ENCODE assay signal across 12 cellular contexts in the genomic region with DNA sequence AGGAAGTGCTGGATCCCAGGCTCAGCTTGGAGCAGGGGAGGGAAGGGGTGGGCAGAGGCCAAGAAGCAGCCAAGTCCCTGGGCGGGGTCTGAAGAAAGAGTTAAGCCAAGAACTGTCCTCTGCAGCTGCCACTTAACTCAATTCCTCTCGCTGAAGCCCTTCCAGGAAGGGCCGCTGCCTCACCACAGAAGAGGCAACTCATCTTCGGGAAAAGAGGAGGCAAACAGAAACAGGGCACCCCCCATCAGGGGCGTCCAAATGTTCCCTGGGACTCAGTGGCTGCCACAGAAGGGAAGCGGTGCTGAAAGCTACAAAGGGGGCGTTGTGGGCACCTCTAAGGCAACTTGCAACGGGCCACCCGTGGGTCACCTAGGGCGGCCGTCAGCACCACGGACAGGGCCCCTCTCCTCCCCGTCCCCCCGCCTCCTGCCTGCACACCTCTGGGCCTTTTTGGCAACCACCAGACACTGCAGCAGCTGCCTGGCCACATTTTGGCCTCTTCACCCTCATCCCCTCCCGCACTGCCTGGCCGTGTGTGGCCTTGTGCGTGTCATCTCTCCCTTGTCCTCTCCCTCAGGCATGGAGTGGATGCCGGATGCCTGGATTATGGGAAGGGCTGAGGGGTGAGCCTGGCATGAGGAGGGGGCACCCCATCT. TPM values are rescaled to one million over a fixed set of nuclear protein-coding genes. Genes with fewer than 3 reads are reported as not detected.
DNase-seq lines count a peak whose midpoint lies in the region; ATAC-seq and TF ChIP-seq lines count a peak whose summit lies in the region.
"Had no signal": no experiment of that assay in that cellular context is flagged by ENCODE, and none has a peak within 500 bp of the region (broad histone marks: within the 10 kb centered on the region; RNA-seq: fewer than 3 reads in every experiment).

No MANE protein-coding gene starts in this region.

- H3K27me3 ChIP-seq in endodermal cell (ENCODE audit: control insufficient read depth, insufficient read depth, low read length, poor library complexity, severe bottlenecking), result peaks cover 21% of the 10 kb centered on the region

- H3K9me3 ChIP-seq in endodermal cell (ENCODE audit: control insufficient read depth, low read length), result no peaks in the 10 kb centered on the region
- H3K9me3 ChIP-seq: suprapubic skin had no signal

- peaks cover 13% of the 10 kb centered on the region for H3K4me1 Mint-ChIP-seq in activated T-cell treated with anti-CD3 and anti-CD28 coated beads, Interleukin-2, amount 50 U/mL, for 72 hours (ENCODE audit: low read depth)
- peaks cover 10% of the 10 kb centered on the region for H3K4me1 Mint-ChIP-seq in activated T-cell treated with anti-CD3 and anti-CD28 coated beads, Interleukin-2, amount 50 U/mL, for 4 hours (ENCODE audit: low read depth)
- H3K4me1 Mint-ChIP-seq in endodermal cell, result peaks cover 2% of the 10 kb centered on the region
- H3K4me1 Mint-ChIP-seq in progenitor cell of endocrine pancreas (ENCODE audit: low read depth), result no peaks in the 10 kb centered on the region

- H3K4me1 ChIP-seq in endodermal cell (ENCODE audit: control insufficient read depth, insufficient read depth, low read length), result no peaks in the 10 kb centered on the region

- DNase-seq in activated T-cell treated with anti-CD3 and anti-CD28 coated beads, Interleukin-2, amount 50 U/mL, for 72 hours, result peak; percentile 41
- DNase-seq in activated T-cell treated with anti-CD3 and anti-CD28 coated beads, Interleukin-2, amount 50 U/mL, for 4 hours, result no peak
- DNase-seq in NAMALWA (ENCODE audit: low spot score) (peak; percentile 56), endodermal cell (peak; percentile 91), progenitor cell of endocrine pancreas (ENCODE audit: low spot score, unreplicated experiment) (peak; percentile 64), SIG-M5 treated with dmso at 0.1 percent for 504 hours (lab: John Stamatoyannopoulos, UW; ENCODE audit: unreplicated experiment) (no peak), T-helper 9 cell (no peak)
- DNase-seq: activated effector memory CD4-positive, alpha-beta T cell treated with anti-CD3 and anti-CD28 coated beads, Interleukin-2, amount 50 U/mL, for 16 hours; effector memory CD4-positive, alpha-beta T cell had no signal

- TF ChIP-seq CTCF in endodermal cell (conservative IDR thresholded peaks at IDR 0.05) (no peak), progenitor cell of endocrine pancreas (IDR thresholded peaks at IDR 0.05; ENCODE audit: unreplicated experiment) (no peak)

- no peaks in the 10 kb centered on the region for H3K36me3 ChIP-seq in endodermal cell (ENCODE audit: control insufficient read depth, insufficient read depth, low read length)
- H3K36me3 ChIP-seq: suprapubic skin had no signal

- no peak overlapping the region for H3K27ac ChIP-seq in endodermal cell (ENCODE audit: low read depth, low read length)
- H3K27ac ChIP-seq: suprapubic skin had no signal

- 37 to 38% methylated on average over 9 to 18 of the region's 18 CpGs for WGBS in endodermal cell (ENCODE audit: insufficient coverage in 1 of 2, insufficient read length in 1 of 2), 2 experiments

- H3K4me3 Mint-ChIP-seq in activated T-cell treated with anti-CD3 and anti-CD28 coated beads, Interleukin-2, amount 50 U/mL, for 72 hours, result no peak overlapping the region
- H3K4me3 Mint-ChIP-seq in activated T-cell treated with anti-CD3 and anti-CD28 coated beads, Interleukin-2, amount 50 U/mL, for 4 hours, result no peak overlapping the region
- H3K4me3 Mint-ChIP-seq in endodermal cell, result no peak overlapping the region
- no peak overlapping the region for H3K4me3 Mint-ChIP-seq in progenitor cell of endocrine pancreas (ENCODE audit: low read depth)

- H3K27me3 Mint-ChIP-seq in activated T-cell treated with anti-CD3 and anti-CD28 coated beads, Interleukin-2, amount 50 U/mL, for 72 hours (ENCODE audit: low read depth), result peaks cover 47% of the 10 kb centered on the region
- peaks cover 57% of the 10 kb centered on the region for H3K27me3 Mint-ChIP-seq in activated T-cell treated with anti-CD3 and anti-CD28 coated beads, Interleukin-2, amount 50 U/mL, for 4 hours (ENCODE audit: low read depth)
- H3K27me3 Mint-ChIP-seq in endodermal cell (ENCODE audit: insufficient read depth) (peaks cover 44% of the 10 kb centered on the region), progenitor cell of endocrine pancreas (peaks cover 63% of the 10 kb centered on the region)

- H3K36me3 Mint-ChIP-seq in activated T-cell treated with anti-CD3 and anti-CD28 coated beads, Interleukin-2, amount 50 U/mL, for 72 hours (ENCODE audit: insufficient read depth in 2 of 2), result no peaks in the 10 kb centered on the region
- no peaks in the 10 kb centered on the region for H3K36me3 Mint-ChIP-seq in activated T-cell treated with anti-CD3 and anti-CD28 coated beads, Interleukin-2, amount 50 U/mL, for 4 hours (ENCODE audit: insufficient read depth)
- H3K36me3 Mint-ChIP-seq in endodermal cell (ENCODE audit: low read depth) (no peaks in the 10 kb centered on the region), progenitor cell of endocrine pancreas (ENCODE audit: insufficient read depth) (no peaks in the 10 kb centered on the region)

- no peak overlapping the region for H3K9ac ChIP-seq in endodermal cell (ENCODE audit: extremely low read depth, low read length, poor library complexity, severe bottlenecking)

- no peak overlapping the region for H3K27ac Mint-ChIP-seq in activated T-cell treated with anti-CD3 and anti-CD28 coated beads, Interleukin-2, amount 50 U/mL, for 72 hours
- H3K27ac Mint-ChIP-seq in endodermal cell (no peak overlapping the region), progenitor cell of endocrine pancreas (no peak overlapping the region)

- ATAC-seq in activated T-cell treated with anti-CD3 and anti-CD28 coated beads, Interleukin-2, amount 50 U/mL, for 72 hours (replicated peaks in 1 of 2), result no peak
- no peak for ATAC-seq in activated T-cell treated with anti-CD3 and anti-CD28 coated beads, Interleukin-2, amount 50 U/mL, for 4 hours
- ATAC-seq in HG02571 (IDR thresholded peaks at IDR 0.05; ENCODE audit: unreplicated experiment), result no peak

- H3K9me3 Mint-ChIP-seq in activated T-cell treated with anti-CD3 and anti-CD28 coated beads, Interleukin-2, amount 50 U/mL, for 72 hours, result no peaks in the 10 kb centered on the region
- H3K9me3 Mint-ChIP-seq in activated T-cell treated with anti-CD3 and anti-CD28 coated beads, Interleukin-2, amount 50 U/mL, for 4 hours, result no peaks in the 10 kb centered on the region
- H3K9me3 Mint-ChIP-seq in endodermal cell, result no peaks in the 10 kb centered on the region
- H3K9me3 Mint-ChIP-seq in progenitor cell of endocrine pancreas (ENCODE audit: low read depth), result no peaks in the 10 kb centered on the region

- no peak overlapping the region for H3K4me3 ChIP-seq in endodermal cell (ENCODE audit: low read length)
- H3K4me3 ChIP-seq: suprapubic skin had no signal

RNA-seq across cellular contexts. Expression of a gene that starts 2.5 kb away (rescaled TPM):
- 1 to 10 TPM; 4.5 to 6.9 TPM for total RNA-seq in activated T-cell treated with anti-CD3 and anti-CD28 coated beads, Interleukin-2, amount 50 U/mL, for 72 hours
- under 1 TPM; 0.22 to 0.33 (median 0.32) TPM for total RNA-seq in activated T-cell treated with anti-CD3 and anti-CD28 coated beads, Interleukin-2, amount 50 U/mL, for 4 hours
- total RNA-seq in endodermal cell (1 to 10 TPM; 3.3 to 3.5 TPM), progenitor cell of endocrine pancreas (1.5 and 1.7 TPM in 2 replicates)
- 18.2 TPM for polyA plus RNA-seq in endodermal cell (2013, experiment 1 of 2)
- 15.3 TPM for polyA plus RNA-seq in endodermal cell (2013, experiment 2 of 2)

RNA-seq across cellular contexts. Expression of a gene that starts 5.6 kb away (rescaled TPM):
- total RNA-seq in activated T-cell treated with anti-CD3 and anti-CD28 coated beads, Interleukin-2, amount 50 U/mL, for 72 hours, result not detected
- total RNA-seq in activated T-cell treated with anti-CD3 and anti-CD28 coated beads, Interleukin-2, amount 50 U/mL, for 4 hours, result not detected
- total RNA-seq in endodermal cell, result not detected
- polyA plus RNA-seq in endodermal cell (2013, experiment 1 of 2), result not detected
- not detected for polyA plus RNA-seq in endodermal cell (2013, experiment 2 of 2)
- not detected in 2 replicates for total RNA-seq in progenitor cell of endocrine pancreas
- total RNA-seq: HT-29, suprapubic skin had no signal

RNA-seq across cellular contexts. Expression of a gene that starts 17.7 kb away (rescaled TPM):
- total RNA-seq in activated T-cell treated with anti-CD3 and anti-CD28 coated beads, Interleukin-2, amount 50 U/mL, for 72 hours, result under 1 TPM in 1 of 2 donors, not detected in 1; 0.43 TPM
- 1 to 10 TPM in 2 of 3 donors, under 1 TPM in 1; 0.49 to 2.5 (median 1.1) TPM for total RNA-seq in activated T-cell treated with anti-CD3 and anti-CD28 coated beads, Interleukin-2, amount 50 U/mL, for 4 hours
- total RNA-seq in endodermal cell (1 to 10 TPM; 6.2 to 9.9 TPM), progenitor cell of endocrine pancreas (4.4 and 5.0 TPM in 2 replicates)
- 3.2 TPM for polyA plus RNA-seq in endodermal cell (2013, experiment 1 of 2)
- 2.6 TPM for polyA plus RNA-seq in endodermal cell (2013, experiment 2 of 2)

RNA-seq across cellular contexts. Expression of a gene that starts 32.5 kb away (rescaled TPM):
- 100 to 1,000 TPM in 1 of 2 donors, 10 to 100 TPM in 1; 98.5 to 116 TPM for total RNA-seq in activated T-cell treated with anti-CD3 and anti-CD28 coated beads, Interleukin-2, amount 50 U/mL, for 72 hours
- total RNA-seq in activated T-cell treated with anti-CD3 and anti-CD28 coated beads, Interleukin-2, amount 50 U/mL, for 4 hours, result 100 to 1,000 TPM; 103 to 113 (median 112) TPM
- total RNA-seq in endodermal cell, result 10 to 100 TPM; 77.4 to 80.1 TPM
- polyA plus RNA-seq in endodermal cell (2013, experiment 1 of 2), result 74.7 TPM
- 86.3 TPM for polyA plus RNA-seq in endodermal cell (2013, experiment 2 of 2)
- 72.7 and 74.2 TPM in 2 replicates for total RNA-seq in progenitor cell of endocrine pancreas

RNA-seq across cellular contexts. Expression of a gene that starts 33.1 kb away (rescaled TPM):
- 10 to 100 TPM; 38.8 to 45.8 TPM for total RNA-seq in activated T-cell treated with anti-CD3 and anti-CD28 coated beads, Interleukin-2, amount 50 U/mL, for 72 hours
- total RNA-seq in activated T-cell treated with anti-CD3 and anti-CD28 coated beads, Interleukin-2, amount 50 U/mL, for 4 hours, result 10 to 100 TPM; 43.4 to 52.5 (median 50.7) TPM
- total RNA-seq in endodermal cell (10 to 100 TPM in 1 of 2 donors, 1 to 10 TPM in 1; 9.4 to 13.9 TPM), progenitor cell of endocrine pancreas (11.4 and 12.0 TPM in 2 replicates)
- 23.1 TPM for polyA plus RNA-seq in endodermal cell (2013, experiment 1 of 2)
- polyA plus RNA-seq in endodermal cell (2013, experiment 2 of 2), result 23.0 TPM

Comparison
In these comparisons a context has a peak if more than half of its experiments do, and no peak if none do; other contexts are left out.
1. DNase-seq: peak in activated T-cell treated with anti-CD3 and anti-CD28 coated beads, Interleukin-2, amount 50 U/mL, for 72 hours (2 of 2), NAMALWA (single experiment), endodermal cell (single experiment) and progenitor cell of endocrine pancreas (single experiment); none in activated T-cell treated with anti-CD3 and anti-CD28 coated beads, Interleukin-2, amount 50 U/mL, for 4 hours (single experiment), SIG-M5 treated with dmso at 0.1 percent for 504 hours (single experiment) and T-helper 9 cell (single experiment).